ENCODE assay signal across 14 cellular contexts in the genomic region with DNA sequence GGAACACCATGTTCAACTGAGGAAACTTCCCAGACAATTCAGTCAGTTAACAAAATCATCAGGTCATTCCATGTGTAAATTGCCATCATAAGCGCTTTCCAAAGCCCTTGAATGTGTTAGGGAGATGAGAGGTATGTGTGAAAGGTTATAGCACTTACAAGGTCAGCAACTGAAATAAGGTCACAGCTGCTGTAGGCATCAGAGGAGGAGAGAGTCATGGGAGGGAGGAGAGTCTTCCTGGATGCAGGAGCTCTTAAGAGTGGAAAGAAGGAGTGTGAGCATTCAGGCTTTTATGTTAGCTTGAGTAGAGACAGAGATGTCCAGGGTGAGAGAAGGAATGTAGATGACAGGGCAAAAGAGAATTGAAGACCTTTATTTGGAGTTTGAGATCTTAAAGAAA.
DNase-seq lines count a peak whose midpoint lies in the region; ATAC-seq and TF ChIP-seq lines count a peak whose summit lies in the region.
"Had no signal": no experiment of that assay in that cellular context is flagged by ENCODE, and none has a peak within 500 bp of the region (broad histone marks: within the 10 kb centered on the region; RNA-seq: fewer than 3 reads in every experiment).

No MANE protein-coding gene starts in this region.

- H3K4me1 ChIP-seq in H9 (ENCODE audit: insufficient read depth, low read length), result no peaks in the 10 kb centered on the region

- H2BK20ac ChIP-seq in H9 (ENCODE audit: low read depth, low read length, poor library complexity, severe bottlenecking), result no peak overlapping the region

- H3K14ac ChIP-seq in H9 (ENCODE audit: insufficient read depth, low read length), result no peak overlapping the region

- DNase-seq in T-helper 1 cell, result no peak
- DNase-seq in H9, result no peak
- DNase-seq in activated naive CD8-positive, alpha-beta T cell treated with anti-CD3 and anti-CD28 coated beads, Interleukin-2, amount 10 ng/mL, durations not matched to agents 7 days and 5 days, result no peak
- DNase-seq in naive thymus-derived CD8-positive, alpha-beta T cell, result no peak
- no peak for DNase-seq in UCSD-AML1 (lab: John Stamatoyannopoulos, UW; ENCODE audit: unreplicated experiment)
- no peak for DNase-seq in HuH-7 (ENCODE audit: low spot score)
- DNase-seq: cerebellar nuclear complex; left colon; NCI-H187 treated with DMSO at 0.1 percent for 48 hours; NCI-H526; stimulated activated naive B cell treated with anti-CD40 and anti-IgM and Interleukin-4, amounts not matched to agents 10 μg/mL and 1 μg/mL and 100 μg/mL, for 72 hours had no signal

- no peak overlapping the region for H3K56ac ChIP-seq in H9 (ENCODE audit: insufficient read length, low read depth, low read length)

- H3K27me3 ChIP-seq in H9 (ENCODE audit: insufficient read depth, low read length), result no peaks in the 10 kb centered on the region

- H3K27me3 Mint-ChIP-seq in T-helper 1 cell treated with Interleukin-12 subunit alpha and Interleukin-12 subunit beta and Interleukin-4 antibody, amounts not matched to agents 30 μg/mL and 1 μg/mL, for 36 hours (ENCODE audit: low read depth), result no peaks in the 10 kb centered on the region
- no peaks in the 10 kb centered on the region for H3K27me3 Mint-ChIP-seq in H9 (ENCODE audit: low read depth)
- no peaks in the 10 kb centered on the region for H3K27me3 Mint-ChIP-seq in activated naive CD8-positive, alpha-beta T cell treated with anti-CD3 and anti-CD28 coated beads, Interleukin-2, amount 10 ng/mL, durations not matched to agents 7 days and 5 days
- no peaks in the 10 kb centered on the region for H3K27me3 Mint-ChIP-seq in naive thymus-derived CD8-positive, alpha-beta T cell
- H3K27me3 Mint-ChIP-seq: stimulated activated naive B cell treated with anti-CD40 and anti-IgM and Interleukin-4, amounts not matched to agents 10 μg/mL and 1 μg/mL and 100 μg/mL, for 72 hours had no signal

- peaks cover 77% of the 10 kb centered on the region for H3K36me3 Mint-ChIP-seq in T-helper 1 cell treated with Interleukin-12 subunit alpha and Interleukin-12 subunit beta and Interleukin-4 antibody, amounts not matched to agents 30 μg/mL and 1 μg/mL, for 36 hours (ENCODE audit: low read depth)
- H3K36me3 Mint-ChIP-seq in H9 (ENCODE audit: insufficient read depth in 1 of 3, low read depth in 3 of 3), result peaks cover 10 to 29% (median 26%) of the 10 kb centered on the region in 3 experiments
- peaks cover 82% of the 10 kb centered on the region for H3K36me3 Mint-ChIP-seq in activated naive CD8-positive, alpha-beta T cell treated with anti-CD3 and anti-CD28 coated beads, Interleukin-2, amount 10 ng/mL, durations not matched to agents 7 days and 5 days
- H3K36me3 Mint-ChIP-seq in naive thymus-derived CD8-positive, alpha-beta T cell, result peaks cover 4 to 43% (median 11%) of the 10 kb centered on the region in 3 donors

- H2BK5ac ChIP-seq in H9 (ENCODE audit: insufficient read length, low read length), result no peak overlapping the region

- no peak overlapping the region for H2AK5ac ChIP-seq in H9 (ENCODE audit: insufficient read length, low read length)

- TF ChIP-seq CTCF in H9 (conservative IDR thresholded peaks at IDR 0.05), result no peak

- no peak overlapping the region for H3T11ph ChIP-seq in H9 (ENCODE audit: low read length)

- POLR2A ChIA-PET in activated naive CD8-positive, alpha-beta T cell treated with anti-CD3 and anti-CD28 coated beads, Interleukin-2, amount 10 ng/mL, durations not matched to agents 7 days and 5 days (lab: Charles Lee), result interaction anchor here (0.7 to 1.3 kb wide), 3 partner anchors 61 to 119 kb away, joined by 3 read pairs; no protein-coding TSS in a partner anchor
- POLR2A ChIA-PET in naive thymus-derived CD8-positive, alpha-beta T cell (lab: Charles Lee), result interaction anchor here (1.5 kb wide), 1 partner anchor 57 kb away, joined by 4 read pairs; no protein-coding TSS in a partner anchor

- no peak overlapping the region for H3K18ac ChIP-seq in H9 (ENCODE audit: insufficient read length, low read depth, low read length)

- H3K23ac ChIP-seq in H9 (ENCODE audit: insufficient read length, low read depth, low read length), result peak overlapping the region; percentile 2

- H4K8ac ChIP-seq in H9 (replicated peaks; ENCODE audit: insufficient read length, low read depth, low read length), result no peak overlapping the region

- no peak overlapping the region for H4K91ac ChIP-seq in H9 (ENCODE audit: insufficient read length, low read depth, low read length)

- H3K27ac ChIP-seq in H9 (ENCODE audit: insufficient read length, low read depth, low read length), result no peak overlapping the region
- H3K27ac ChIP-seq: 22Rv1 had no signal

- peak overlapping the region; percentile 43 for H3K4me3 Mint-ChIP-seq in T-helper 1 cell treated with Interleukin-12 subunit alpha and Interleukin-12 subunit beta and Interleukin-4 antibody, amounts not matched to agents 30 μg/mL and 1 μg/mL, for 36 hours
- H3K4me3 Mint-ChIP-seq in H9, result no peak overlapping the region
- H3K4me3 Mint-ChIP-seq in activated naive CD8-positive, alpha-beta T cell treated with anti-CD3 and anti-CD28 coated beads, Interleukin-2, amount 10 ng/mL, durations not matched to agents 7 days and 5 days, result peak overlapping the region; percentile 63
- H3K4me3 Mint-ChIP-seq in naive thymus-derived CD8-positive, alpha-beta T cell, result peak overlapping the region in 5 of 10 donors; percentile 12 to 42 (median 24)
- H3K4me3 Mint-ChIP-seq: stimulated activated naive B cell treated with anti-CD40 and anti-IgM and Interleukin-4, amounts not matched to agents 10 μg/mL and 1 μg/mL and 100 μg/mL, for 72 hours had no signal

- peaks cover 8% of the 10 kb centered on the region for H3K9me3 Mint-ChIP-seq in T-helper 1 cell treated with Interleukin-12 subunit alpha and Interleukin-12 subunit beta and Interleukin-4 antibody, amounts not matched to agents 30 μg/mL and 1 μg/mL, for 36 hours
- peaks cover 7 to 9% of the 10 kb centered on the region in 2 experiments; a peak in 4 of 5 replicates for H3K9me3 Mint-ChIP-seq in H9
- H3K9me3 Mint-ChIP-seq in activated naive CD8-positive, alpha-beta T cell treated with anti-CD3 and anti-CD28 coated beads, Interleukin-2, amount 10 ng/mL, durations not matched to agents 7 days and 5 days, result peaks cover 14% of the 10 kb centered on the region
- peaks cover 0 to 2% (median 0%) of the 10 kb centered on the region in 9 donors for H3K9me3 Mint-ChIP-seq in naive thymus-derived CD8-positive, alpha-beta T cell

- no peak overlapping the region for H3K4me2 ChIP-seq in H9 (ENCODE audit: insufficient read depth, insufficient read length, low read length)

- H3K23me2 ChIP-seq in H9 (ENCODE audit: insufficient read length, low read depth, low read length, poor library complexity, severe bottlenecking), result no peaks in the 10 kb centered on the region

- no peaks in the 10 kb centered on the region for H3K9me3 ChIP-seq in H9 (ENCODE audit: control insufficient read depth, low read depth, low read length)

- peaks cover 82% of the 10 kb centered on the region for H3K4me1 Mint-ChIP-seq in T-helper 1 cell treated with Interleukin-12 subunit alpha and Interleukin-12 subunit beta and Interleukin-4 antibody, amounts not matched to agents 30 μg/mL and 1 μg/mL, for 36 hours (ENCODE audit: low read depth)
- peaks cover 16 to 17% of the 10 kb centered on the region in 2 experiments for H3K4me1 Mint-ChIP-seq in H9
- peaks cover 72% of the 10 kb centered on the region for H3K4me1 Mint-ChIP-seq in activated naive CD8-positive, alpha-beta T cell treated with anti-CD3 and anti-CD28 coated beads, Interleukin-2, amount 10 ng/mL, durations not matched to agents 7 days and 5 days
- peaks cover 39 to 89% (median 79%) of the 10 kb centered on the region in 4 donors for H3K4me1 Mint-ChIP-seq in naive thymus-derived CD8-positive, alpha-beta T cell

- no peak overlapping the region for H2BK15ac ChIP-seq in H9 (ENCODE audit: low read depth, low read length)

- H4K20me1 ChIP-seq in H9 (ENCODE audit: control insufficient read depth, insufficient read depth, insufficient read length), result no peaks in the 10 kb centered on the region

- peaks cover 3% of the 10 kb centered on the region; the same call in 1 of the 2 replicates for H3K79me2 ChIP-seq in H9 (ENCODE audit: insufficient read depth, low read length)

- peak overlapping the region; percentile 90 for H3K27ac Mint-ChIP-seq in T-helper 1 cell treated with Interleukin-12 subunit alpha and Interleukin-12 subunit beta and Interleukin-4 antibody, amounts not matched to agents 30 μg/mL and 1 μg/mL, for 36 hours
- H3K27ac Mint-ChIP-seq in H9, result no peak overlapping the region
- H3K27ac Mint-ChIP-seq in activated naive CD8-positive, alpha-beta T cell treated with anti-CD3 and anti-CD28 coated beads, Interleukin-2, amount 10 ng/mL, durations not matched to agents 7 days and 5 days, result peak overlapping the region; percentile 84
- peak overlapping the region in 9 of 10 donors; percentile 3 to 90 (median 40) for H3K27ac Mint-ChIP-seq in naive thymus-derived CD8-positive, alpha-beta T cell
- H3K27ac Mint-ChIP-seq: stimulated activated naive B cell treated with anti-CD40 and anti-IgM and Interleukin-4, amounts not matched to agents 10 μg/mL and 1 μg/mL and 100 μg/mL, for 72 hours had no signal

- no peak overlapping the region for H2BK120ac ChIP-seq in H9 (ENCODE audit: low read depth, low read length, poor library complexity, severe bottlenecking)

- no peak overlapping the region for H3K4ac ChIP-seq in H9 (ENCODE audit: low read depth, low read length)

- H4K5ac ChIP-seq in H9 (ENCODE audit: insufficient read length, low read depth, low read length), result no peak overlapping the region

- no peak overlapping the region for H3K9ac ChIP-seq in H9 (ENCODE audit: extremely low read depth, insufficient read length, low read length)

- no peak overlapping the region for H2BK12ac ChIP-seq in H9 (ENCODE audit: insufficient read length, low read depth, low read length)

- ATAC-seq in activated naive CD8-positive, alpha-beta T cell treated with anti-CD3 and anti-CD28 coated beads, Interleukin-2, amount 10 ng/mL, durations not matched to agents 7 days and 5 days (ENCODE audit: low read depth), result no peak
- ATAC-seq in naive thymus-derived CD8-positive, alpha-beta T cell, result no peak
- ATAC-seq in GM18909 (IDR thresholded peaks at IDR 0.05; ENCODE audit: poor library complexity, unreplicated experiment), result no peak
- ATAC-seq: stimulated activated naive B cell treated with anti-CD40 and anti-IgM and Interleukin-4, amounts not matched to agents 10 μg/mL and 1 μg/mL and 100 μg/mL, for 72 hours had no signal

- WGBS in H9 (ENCODE audit: extremely low coverage, insufficient read length, low lambda C conversion rate), result no CpG with 5 or more reads among the region's 1 CpG

- no peaks in the 10 kb centered on the region for H3K79me1 ChIP-seq in H9 (ENCODE audit: insufficient read depth, low read depth, low read length, poor library complexity, severe bottlenecking)

- no peak overlapping the region for H2AFZ ChIP-seq in H9 (ENCODE audit: low read length)

Comparison
In these comparisons a context has a peak if more than half of its experiments do, and no peak if none do; other contexts are left out.
1. H3K27ac Mint-ChIP-seq: peak in T-helper 1 cell treated with Interleukin-12 subunit alpha and Interleukin-12 subunit beta and Interleukin-4 antibody, amounts not matched to agents 30 μg/mL and 1 μg/mL, for 36 hours (single experiment), activated naive CD8-positive, alpha-beta T cell treated with anti-CD3 and anti-CD28 coated beads, Interleukin-2, amount 10 ng/mL, durations not matched to agents 7 days and 5 days (single experiment) and naive thymus-derived CD8-positive, alpha-beta T cell (9 of 10); none in H9 (0 of 3).
2. H3K4me3 Mint-ChIP-seq: peak in T-helper 1 cell treated with Interleukin-12 subunit alpha and Interleukin-12 subunit beta and Interleukin-4 antibody, amounts not matched to agents 30 μg/mL and 1 μg/mL, for 36 hours (single experiment) and activated naive CD8-positive, alpha-beta T cell treated with anti-CD3 and anti-CD28 coated beads, Interleukin-2, amount 10 ng/mL, durations not matched to agents 7 days and 5 days (single experiment); none in H9 (0 of 2).